Comparison of ENCODE assay signal across 8 cellular contexts in the genomic region with DNA sequence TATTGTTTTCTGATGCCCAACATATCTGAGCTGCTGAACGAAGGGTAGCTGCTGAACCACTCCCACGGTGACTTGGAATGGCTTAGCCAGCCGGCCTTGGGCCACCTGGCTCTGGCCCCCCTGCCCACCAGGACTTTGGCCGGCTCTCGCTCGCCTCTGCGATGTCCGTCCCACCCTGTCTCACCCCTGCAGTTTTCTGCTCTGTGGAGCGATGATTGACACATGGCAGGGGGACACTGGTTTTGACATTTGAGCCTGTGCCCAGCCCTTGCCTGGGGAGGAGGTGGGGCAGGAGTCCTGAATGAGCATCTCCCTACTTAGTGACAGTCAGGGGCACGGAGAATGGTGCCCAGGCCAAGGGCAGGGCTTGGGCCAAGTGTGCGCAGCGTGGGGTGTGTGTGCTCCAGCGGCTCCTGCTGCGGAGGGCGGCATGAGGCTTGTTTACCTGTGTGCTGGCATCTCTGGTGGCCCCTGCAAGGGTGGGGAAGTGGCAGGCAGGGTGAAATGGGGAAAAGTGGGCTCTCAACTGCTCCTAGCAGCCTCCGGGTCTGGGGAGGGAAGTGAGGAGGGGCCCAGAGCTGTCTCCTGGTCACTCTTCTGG. TPM values are rescaled to one million over a fixed set of nuclear protein-coding genes. Genes with fewer than 3 reads are reported as not detected.
DNase-seq lines count a peak whose midpoint lies in the region; ATAC-seq and TF ChIP-seq lines count a peak whose summit lies in the region.

No MANE protein-coding gene starts in this region.

- peaks cover 44% of the 10 kb centered on the region for H3K4me1 Mint-ChIP-seq in activated naive CD4-positive, alpha-beta T cell treated with anti-CD3 and anti-CD28 coated beads, Interleukin-2, amount 50 U/mL, for 24 hours
- peaks cover 50% of the 10 kb centered on the region for H3K4me1 Mint-ChIP-seq in central memory CD8-positive, alpha-beta T cell

- H3K27me3 ChIP-seq in muscle layer of colon (ENCODE audit: control insufficient read depth in 1 of 2, insufficient read depth in 2 of 2, low read length in 2 of 2) = no peaks in the 10 kb centered on the region
- H3K27me3 ChIP-seq in vagina = no peaks in the 10 kb centered on the region

- H3K36me3 ChIP-seq in muscle layer of colon (ENCODE audit: insufficient read depth, low read length) (no peaks in the 10 kb centered on the region), vagina (no peaks in the 10 kb centered on the region)

- H3K27ac ChIP-seq in muscle layer of colon (ENCODE audit: low read depth, low read length) (peak overlapping the region; percentile 23), vagina (peak overlapping the region; percentile 93)

- no peak for TF ChIP-seq POLR2A in vagina (IDR thresholded peaks at IDR 0.05)

- no peak for DNase-seq in activated naive CD4-positive, alpha-beta T cell treated with Interleukin-2 at 50 U/mL for 16 hours
- no peak for DNase-seq in central memory CD8-positive, alpha-beta T cell (ENCODE audit: low spot score in 2 of 2)
- DNase-seq in vagina (ENCODE audit: extremely low spot score in 2 of 2) (no peak), UCSD-AML1 (lab: John Stamatoyannopoulos, UW; ENCODE audit: unreplicated experiment) (no peak)

- H3K9me3 Mint-ChIP-seq in activated naive CD4-positive, alpha-beta T cell treated with anti-CD3 and anti-CD28 coated beads, Interleukin-2, amount 50 U/mL, for 24 hours = no peaks in the 10 kb centered on the region
- no peaks in the 10 kb centered on the region for H3K9me3 Mint-ChIP-seq in central memory CD8-positive, alpha-beta T cell

- intact Hi-C loops in vagina (cut with DNase I) = no loop called here

- H3K27ac Mint-ChIP-seq in activated naive CD4-positive, alpha-beta T cell treated with anti-CD3 and anti-CD28 coated beads, Interleukin-2, amount 50 U/mL, for 24 hours = no peak overlapping the region
- H3K27ac Mint-ChIP-seq in central memory CD8-positive, alpha-beta T cell (ENCODE audit: low read depth) = peak overlapping the region; percentile 36

- H3K9me3 ChIP-seq in muscle layer of colon (ENCODE audit: low read length) = no peaks in the 10 kb centered on the region
- no peaks in the 10 kb centered on the region for H3K9me3 ChIP-seq in vagina

- peaks cover 12% of the 10 kb centered on the region for H3K36me3 Mint-ChIP-seq in activated naive CD4-positive, alpha-beta T cell treated with anti-CD3 and anti-CD28 coated beads, Interleukin-2, amount 50 U/mL, for 24 hours
- peaks cover 5% of the 10 kb centered on the region for H3K36me3 Mint-ChIP-seq in central memory CD8-positive, alpha-beta T cell (ENCODE audit: insufficient read depth)

- ATAC-seq in central memory CD8-positive, alpha-beta T cell (replicated peaks; ENCODE audit: extremely low read depth, poor library complexity, severe bottlenecking) = no peak
- ATAC-seq in HG03095 (IDR thresholded peaks at IDR 0.05; ENCODE audit: unreplicated experiment) = no peak
- no peak for ATAC-seq in GM18511 (IDR thresholded peaks at IDR 0.05; ENCODE audit: unreplicated experiment)

- H3K4me1 ChIP-seq in muscle layer of colon (ENCODE audit: insufficient read depth, low read length) (peaks cover 14% of the 10 kb centered on the region), vagina (peaks cover 50% of the 10 kb centered on the region)

- H3K4me3 ChIP-seq in muscle layer of colon (ENCODE audit: low read depth in 1 of 2, low read length in 2 of 2) (peak overlapping the region in 1 of 2 donors; percentile 74), vagina (peak overlapping the region; percentile 67 to 77)

- no peak overlapping the region for H3K9ac ChIP-seq in muscle layer of colon (ENCODE audit: low read length)

- peak overlapping the region; percentile 35 for H3K4me3 Mint-ChIP-seq in activated naive CD4-positive, alpha-beta T cell treated with anti-CD3 and anti-CD28 coated beads, Interleukin-2, amount 50 U/mL, for 24 hours
- peak overlapping the region; percentile 74 for H3K4me3 Mint-ChIP-seq in central memory CD8-positive, alpha-beta T cell

- no peaks in the 10 kb centered on the region for H3K27me3 Mint-ChIP-seq in activated naive CD4-positive, alpha-beta T cell treated with anti-CD3 and anti-CD28 coated beads, Interleukin-2, amount 50 U/mL, for 24 hours
- no peaks in the 10 kb centered on the region for H3K27me3 Mint-ChIP-seq in central memory CD8-positive, alpha-beta T cell

- TF ChIP-seq CTCF in vagina (IDR thresholded peaks at IDR 0.05) = no peak

RNA-seq across cellular contexts. Expression of gene CDKN1C, which starts 15.7 kb away (rescaled TPM):
- total RNA-seq in vagina = 67.3 TPM

RNA-seq across cellular contexts. Expression of gene PHLDA2, which starts 27.9 kb away (rescaled TPM):
- 43.5 TPM for total RNA-seq in vagina
